Comparison of ENCODE assay signal across 8 cellular contexts in genomic region chr1:3856923-3857790, GRCh38. TPM values are rescaled to one million over a fixed set of nuclear protein-coding genes. Genes with fewer than 3 reads are reported as not detected.
DNase-seq lines count a peak whose midpoint lies in the region; ATAC-seq and TF ChIP-seq lines count a peak whose summit lies in the region.

CEP104 (minus strand) TSS chr1:3857211; CDS start chr1:3852407, 4,804 bp downstream.
DFFB (plus strand) TSS chr1:3857476; CDS start chr1:3857604, 128 bp downstream.

- peaks cover 24% of the 10 kb centered on the region for H3K4me1 Mint-ChIP-seq in activated naive CD8-positive, alpha-beta T cell treated with anti-CD3 and anti-CD28 coated beads, Interleukin-2, amount 50 U/mL, for 24 hours
- H3K4me1 Mint-ChIP-seq in type B pancreatic cell (ENCODE audit: unreplicated experiment) = peaks cover 15% of the 10 kb centered on the region

- no peak within 1 kb of the TSS for H2AK5ac ChIP-seq in trophoblast cell (ENCODE audit: low read length)

- H4K8ac ChIP-seq in trophoblast cell (ENCODE audit: low read depth, low read length) = peak within 1 kb of the TSS; percentile 83

- H3K4ac ChIP-seq in trophoblast cell (ENCODE audit: low read depth, low read length) = peak within 1 kb of the TSS; percentile 33

- no peaks in the 10 kb centered on the region for H3K27me3 Mint-ChIP-seq in activated naive CD8-positive, alpha-beta T cell treated with anti-CD3 and anti-CD28 coated beads, Interleukin-2, amount 50 U/mL, for 24 hours
- H3K27me3 Mint-ChIP-seq in type B pancreatic cell = no peaks in the 10 kb centered on the region

- H2BK5ac ChIP-seq in trophoblast cell (ENCODE audit: low read depth, low read length, poor library complexity) = no peak within 1 kb of the TSS

- peak within 1 kb of the TSS; percentile 63 for H3K18ac ChIP-seq in trophoblast cell (ENCODE audit: low read length)

- peak within 1 kb of the TSS; percentile 90 for H3K27ac Mint-ChIP-seq in activated naive CD8-positive, alpha-beta T cell treated with anti-CD3 and anti-CD28 coated beads, Interleukin-2, amount 50 U/mL, for 24 hours
- peak within 1 kb of the TSS; percentile 90 for H3K27ac Mint-ChIP-seq in type B pancreatic cell

- DNase-seq in GM12864 (ENCODE audit: low read depth) (peak; percentile 96), NCI-H1105 treated with DMSO at 0.1 percent for 48 hours (lab: John Stamatoyannopoulos, UW) (peak; percentile 99), SW 1271 (lab: John Stamatoyannopoulos, UW) (peak; percentile 84 to 86), cardiac septum (ENCODE audit: low spot score) (peak; percentile 93), trophoblast cell (peak; percentile 99), type B pancreatic cell (ENCODE audit: extremely low spot score, unreplicated experiment) (peak; percentile 98)
- DNase-seq in activated naive CD8-positive, alpha-beta T cell treated with anti-CD3 and anti-CD28 coated beads, Interleukin-2, amount 50 U/mL, for 24 hours = peak; percentile 94

- no peaks in the 10 kb centered on the region for H3K27me3 ChIP-seq in trophoblast cell (ENCODE audit: insufficient read depth, low read length)

- H3K23ac ChIP-seq in trophoblast cell (ENCODE audit: low read length) = no peak within 1 kb of the TSS

- no CpG with 5 or more reads among the region's 73 CpGs for WGBS in trophoblast cell (ENCODE audit: extremely low coverage, insufficient coverage, insufficient read length)

- peaks cover 9% of the 10 kb centered on the region for H3K79me2 ChIP-seq in trophoblast cell (ENCODE audit: control insufficient read depth, insufficient read depth, low read length, poor library complexity)

- H3K9ac ChIP-seq in trophoblast cell (ENCODE audit: low read length) = peak within 1 kb of the TSS; percentile 90

- H2AFZ ChIP-seq in trophoblast cell (ENCODE audit: insufficient read depth, low read length, poor library complexity) = peak within 1 kb of the TSS; percentile 87

- H3K36me3 Mint-ChIP-seq in activated naive CD8-positive, alpha-beta T cell treated with anti-CD3 and anti-CD28 coated beads, Interleukin-2, amount 50 U/mL, for 24 hours (ENCODE audit: low read depth) = peaks cover 2% of the 10 kb centered on the region
- H3K36me3 Mint-ChIP-seq in type B pancreatic cell = no peaks in the 10 kb centered on the region

- intact Hi-C loops in cardiac septum (cut with DNase I) = loop anchor here (2.0 kb wide), 1 partner anchor 44 kb away; the partner anchor contains the start of gene C1orf174

- H4K91ac ChIP-seq in trophoblast cell (ENCODE audit: low read depth, low read length) = peak within 1 kb of the TSS; percentile 45

- H2BK120ac ChIP-seq in trophoblast cell (ENCODE audit: insufficient read depth, low read length, poor library complexity) = no peak within 1 kb of the TSS

- H3K36me3 ChIP-seq in trophoblast cell (ENCODE audit: control insufficient read depth in 1 of 2, insufficient read depth in 2 of 2, low read length in 2 of 2) = peaks cover 0 to under 1% of the 10 kb centered on the region in 2 experiments

- H3K4me1 ChIP-seq in trophoblast cell (ENCODE audit: control insufficient read depth in 1 of 2, insufficient read depth in 2 of 2, low read length in 2 of 2) = peaks cover 7 to 14% of the 10 kb centered on the region in 2 experiments

- H3K9me3 ChIP-seq in trophoblast cell (ENCODE audit: insufficient read depth, low read depth, low read length) = no peaks in the 10 kb centered on the region

- no peaks in the 10 kb centered on the region for H3K9me3 Mint-ChIP-seq in activated naive CD8-positive, alpha-beta T cell treated with anti-CD3 and anti-CD28 coated beads, Interleukin-2, amount 50 U/mL, for 24 hours
- no peaks in the 10 kb centered on the region for H3K9me3 Mint-ChIP-seq in type B pancreatic cell

- H2BK12ac ChIP-seq in trophoblast cell (ENCODE audit: low read length) = no peak within 1 kb of the TSS

- H3K4me2 ChIP-seq in trophoblast cell (ENCODE audit: low read length) = peak within 1 kb of the TSS; percentile 99

- peak within 1 kb of the TSS; percentile 77 for H3K14ac ChIP-seq in trophoblast cell (ENCODE audit: low read length)

- H3K4me3 Mint-ChIP-seq in activated naive CD8-positive, alpha-beta T cell treated with anti-CD3 and anti-CD28 coated beads, Interleukin-2, amount 50 U/mL, for 24 hours = peak within 1 kb of the TSS; percentile 95
- H3K4me3 Mint-ChIP-seq in type B pancreatic cell = peak within 1 kb of the TSS; percentile 100

- H3K4me3 ChIP-seq in GM12864 (ENCODE audit: low read depth, low read length) (peak within 1 kb of the TSS; percentile 99), trophoblast cell (ENCODE audit: low read depth, low read length) (peak within 1 kb of the TSS; percentile 99)

- peak; percentile 41 for TF ChIP-seq CTCF in GM12864 (IDR thresholded peaks at IDR 0.05; ENCODE audit: low read depth, low read length, missing control alignments)
- TF ChIP-seq CTCF in type B pancreatic cell (conservative IDR thresholded peaks at IDR 0.05) = no peak

- H3K27ac ChIP-seq in trophoblast cell (ENCODE audit: low read depth, low read length) = no peak within 1 kb of the TSS

- H3K79me1 ChIP-seq in trophoblast cell (ENCODE audit: low read length) = peaks cover 7% of the 10 kb centered on the region

- ATAC-seq in HG02623 (IDR thresholded peaks at IDR 0.05; ENCODE audit: unreplicated experiment) = peak; percentile 95
- ATAC-seq in activated naive CD8-positive, alpha-beta T cell treated with anti-CD3 and anti-CD28 coated beads, Interleukin-2, amount 50 U/mL, for 24 hours = peak; percentile 98

- H4K12ac ChIP-seq in trophoblast cell (ENCODE audit: low read depth, low read length) = peak within 1 kb of the TSS; percentile 68

RNA-seq across cellular contexts. Expression of gene CEP104, which starts in this region (rescaled TPM):
- total RNA-seq in cardiac septum = 32.0 TPM
- 20.4 and 22.4 TPM in 2 replicates for polyA plus RNA-seq in trophoblast cell (2013)
- total RNA-seq in type B pancreatic cell (ENCODE audit: low replicate concordance) = 41.9 and 42.3 TPM in 2 replicates

RNA-seq across cellular contexts. Expression of gene DFFB, which starts in this region (rescaled TPM):
- total RNA-seq in cardiac septum = 2.9 TPM
- polyA plus RNA-seq in trophoblast cell (2013) = 3.7 and 4.2 TPM in 2 replicates
- 6.8 and 10.6 TPM in 2 replicates for total RNA-seq in type B pancreatic cell (ENCODE audit: low replicate concordance)
